8 cellular contexts compared by ENCODE assay signal in the genomic region with DNA sequence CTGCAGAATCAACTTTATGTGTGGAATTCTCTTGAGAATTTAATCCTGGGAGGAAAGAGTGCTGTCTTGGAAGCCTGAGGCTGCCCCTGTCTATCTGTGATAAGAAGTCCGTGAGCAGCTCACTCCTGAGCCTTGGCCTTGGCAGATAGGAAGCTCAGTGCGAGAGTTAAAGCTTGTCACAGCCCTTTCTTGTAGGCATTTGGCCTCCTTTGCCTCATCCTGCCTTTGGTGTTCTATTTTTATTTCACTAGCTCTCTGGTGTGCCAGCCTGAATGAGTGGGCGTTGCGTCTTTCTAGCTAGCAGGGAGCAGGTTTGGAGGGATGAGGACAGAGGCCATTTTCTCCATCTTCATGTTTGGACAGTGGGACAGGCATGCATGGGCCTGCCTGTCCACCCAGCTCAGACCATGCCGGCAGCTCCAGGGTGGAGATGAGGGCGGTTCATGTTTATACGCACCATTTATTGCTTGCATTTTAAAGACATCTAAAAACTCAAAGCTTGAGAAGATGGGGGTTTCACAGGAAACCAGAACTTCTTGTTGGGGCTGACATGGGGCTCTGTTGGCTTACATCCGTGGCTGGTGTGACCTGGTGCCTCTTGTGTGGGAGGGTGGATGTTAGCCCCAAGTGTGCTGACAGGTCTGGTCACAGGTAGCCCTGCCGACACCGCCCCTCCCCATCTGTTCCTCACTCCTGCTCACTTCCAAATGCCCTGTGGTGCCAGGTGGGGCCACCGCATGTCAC. TPM values are rescaled to one million over a fixed set of nuclear protein-coding genes. Genes with fewer than 3 reads are reported as not detected.
DNase-seq lines count a peak whose midpoint lies in the region; ATAC-seq and TF ChIP-seq lines count a peak whose summit lies in the region.

No MANE protein-coding gene starts in this region.

- H4K91ac ChIP-seq in IMR-90 (ENCODE audit: insufficient read depth, low read depth, low read length) = peak overlapping the region; percentile 82

- peak overlapping the region; percentile 94 for H3K4ac ChIP-seq in IMR-90 (ENCODE audit: low read depth, low read length)

- DNase-seq in IMR-90 = no peak
- peak; percentile 28 for DNase-seq in activated T-helper 9 cell treated with anti-CD3 and anti-CD28 coated beads, Interleukin-2, amount 50 U/mL, for 16 hours (ENCODE audit: low read depth)
- peak; percentile 47 for DNase-seq in left cardiac atrium
- DNase-seq in stimulated activated CD4-positive, alpha-beta T cell treated with anti-CD3 and anti-CD28 coated beads, Interleukin-1b, Interleukin-23, amount 100 ng/mL, for 48 hours = peak; percentile 37
- no peak for DNase-seq in Karpas-422
- no peak for DNase-seq in MM.1S

- H3K27ac ChIP-seq in 22Rv1 (peak overlapping the region; percentile 95), IMR-90 (ENCODE audit: insufficient read depth, low read length) (peak overlapping the region; percentile 12; the same call in 1 of the 2 replicates), Karpas-422 (ENCODE audit: low read length) (no peak overlapping the region), MM.1S (ENCODE audit: low read length) (no peak overlapping the region)

- TF ChIP-seq CTCF in 22Rv1 (IDR thresholded peaks at IDR 0.05) (no peak), IMR-90 (conservative IDR thresholded peaks at IDR 0.05; ENCODE audit: low read depth, low read length) (no peak), MM.1S (IDR thresholded peaks at IDR 0.05; ENCODE audit: low read length) (no peak)

- peak overlapping the region; percentile 56 for H3K14ac ChIP-seq in IMR-90 (replicated peaks; ENCODE audit: low read depth, low read length)

- CTCF ChIA-PET in IMR-90 (lab: Yijun Ruan, JAX) = interaction anchor here (1.2 kb wide), 1 partner anchor 11 kb away, joined by 3 read pairs; no protein-coding TSS in a partner anchor

- peak overlapping the region; percentile 91 for H2AK5ac ChIP-seq in IMR-90 (ENCODE audit: low read depth, low read length)

- in situ Hi-C loops in IMR-90 (cut with MboI; ENCODE audit: low sequenced_read_pairs) = no loop called here

- H3K27me3 ChIP-seq in IMR-90 (ENCODE audit: control insufficient read depth, insufficient read depth, low read length) (no peaks in the 10 kb centered on the region), Karpas-422 (ENCODE audit: low read length) (no peaks in the 10 kb centered on the region), MM.1S (replicated peaks; ENCODE audit: insufficient read depth, low read length) (no peaks in the 10 kb centered on the region)

- no peak overlapping the region for H3K4me2 ChIP-seq in IMR-90 (ENCODE audit: low read depth, low read length)
- no peak overlapping the region for H3K4me2 ChIP-seq in Karpas-422 (ENCODE audit: low read depth, low read length, poor library complexity, severe bottlenecking)
- H3K4me2 ChIP-seq in MM.1S (ENCODE audit: low read depth, low read length) = no peak overlapping the region

- H4K8ac ChIP-seq in IMR-90 (ENCODE audit: low read depth in 2 of 2, low read length in 2 of 2) = peak overlapping the region; percentile 78

- peak overlapping the region; percentile 22 for H3K18ac ChIP-seq in IMR-90 (ENCODE audit: low read depth, low read length)

- POLR2A ChIA-PET in IMR-90 (lab: Charles Lee; ENCODE audit: unreplicated experiment) = no interaction called here

- H2AK9ac ChIP-seq in IMR-90 (replicated peaks; ENCODE audit: low read depth, low read length, poor library complexity) = peak overlapping the region; percentile 88

- TF ChIP-seq POLR2A in IMR-90 (IDR thresholded peaks at IDR 0.05; ENCODE audit: low read depth, low read length) = no peak

- H4K20me1 ChIP-seq in IMR-90 (ENCODE audit: insufficient read depth, low read length) (0 out of 2 replicates have a peak, but pooled peaks cover 3% of the 10 kb centered on the region), Karpas-422 (ENCODE audit: insufficient read depth, low read depth, low read length) (no peaks in the 10 kb centered on the region), MM.1S (ENCODE audit: insufficient read depth, low read length) (no peaks in the 10 kb centered on the region)

- H3K9ac ChIP-seq in IMR-90 (ENCODE audit: low read depth, low read length) = no peak overlapping the region
- no peak overlapping the region for H3K9ac ChIP-seq in Karpas-422 (ENCODE audit: low read length)
- no peak overlapping the region for H3K9ac ChIP-seq in MM.1S (ENCODE audit: low read length)

- no peak overlapping the region for H3K4me3 ChIP-seq in IMR-90 (ENCODE audit: insufficient read depth, low read depth, low read length)
- no peak overlapping the region for H3K4me3 ChIP-seq in Karpas-422 (ENCODE audit: low read length)
- H3K4me3 ChIP-seq in MM.1S (ENCODE audit: low read length) = no peak overlapping the region

- H3K79me1 ChIP-seq in IMR-90 (ENCODE audit: low read depth in 1 of 2, low read length in 2 of 2) = peaks cover 25 to 69% of the 10 kb centered on the region in 2 experiments

- H2AFZ ChIP-seq in IMR-90 (replicated peaks; ENCODE audit: low read length, poor library complexity) (peak overlapping the region; percentile 60), Karpas-422 (ENCODE audit: low read length) (no peak overlapping the region), MM.1S (ENCODE audit: low read length) (no peak overlapping the region)

- peak overlapping the region; percentile 5; the same call in 1 of the 2 replicates for H3K56ac ChIP-seq in IMR-90 (ENCODE audit: extremely low read depth, insufficient read depth, low read length)

- peak overlapping the region; percentile 46 for H3K23ac ChIP-seq in IMR-90 (ENCODE audit: low read depth, low read length)

- H3K36me3 ChIP-seq in IMR-90 (ENCODE audit: control insufficient read depth, insufficient read depth, low read length) = no peaks in the 10 kb centered on the region
- no peaks in the 10 kb centered on the region for H3K36me3 ChIP-seq in Karpas-422 (ENCODE audit: insufficient read depth, low read length)
- H3K36me3 ChIP-seq in MM.1S (replicated peaks; ENCODE audit: insufficient read depth, low read length) = no peaks in the 10 kb centered on the region

- intact Hi-C loops in IMR-90 (cut with micrococcal nuclease) (no loop called here), left cardiac atrium (cut with DNase I) (no loop called here)

- ATAC-seq in IMR-90 (ENCODE audit: low read depth) (no peak), left cardiac atrium (peak; percentile 5 to 47), GM19324 (IDR thresholded peaks at IDR 0.05; ENCODE audit: low FRiP score, unreplicated experiment) (no peak)

- H2BK120ac ChIP-seq in IMR-90 (ENCODE audit: low read depth, low read length) = peak overlapping the region; percentile 91

- H3K9me2 ChIP-seq in Karpas-422 (replicated peaks; ENCODE audit: insufficient read depth, low read length) = no peaks in the 10 kb centered on the region
- no peaks in the 10 kb centered on the region for H3K9me2 ChIP-seq in MM.1S (replicated peaks; ENCODE audit: insufficient read depth, low read length)

- H2BK5ac ChIP-seq in IMR-90 (ENCODE audit: low read depth, low read length, poor library complexity, severe bottlenecking) = peak overlapping the region; percentile 80

- peak overlapping the region; percentile 31 for H4K5ac ChIP-seq in IMR-90 (ENCODE audit: low read depth, low read length)

- peaks cover 16% of the 10 kb centered on the region for H3F3A ChIP-seq in MM.1S (ENCODE audit: insufficient read depth, low read length)

- TF ChIP-seq RAD21 in IMR-90 (IDR thresholded peaks at IDR 0.05; ENCODE audit: low read length) = no peak

- peak overlapping the region; percentile 90 for H2BK20ac ChIP-seq in IMR-90 (ENCODE audit: low read depth, low read length)

- dilution Hi-C loops in IMR-90 (cut with HindIII; ENCODE audit: low sequenced_read_pairs, unreplicated experiment) = no loop called here

- peaks cover 44% of the 10 kb centered on the region for H3K4me1 ChIP-seq in IMR-90 (ENCODE audit: control insufficient read depth, insufficient read depth, low read length)
- H3K4me1 ChIP-seq in Karpas-422 (ENCODE audit: low read length) = peaks cover 6% of the 10 kb centered on the region; the same call in 1 of the 2 replicates
- peaks cover 24% of the 10 kb centered on the region for H3K4me1 ChIP-seq in MM.1S (ENCODE audit: low read length)

- BruUV-seq in IMR-90 (replicated peaks; lab: Mats Ljungman, UMichigan) = no TSS peak

- WGBS in IMR-90 (ENCODE audit: extremely low coverage in 2 of 2, insufficient read length in 1 of 2), 2 experiments = 93% methylated on average over 4 of the region's 11 CpGs; no CpG with 5 or more reads in 1 of the 2 experiments

- H2BK15ac ChIP-seq in IMR-90 (ENCODE audit: low read depth, low read length) = peak overlapping the region; percentile 94

- peaks cover 55% of the 10 kb centered on the region for H3K9me1 ChIP-seq in IMR-90 (ENCODE audit: insufficient read depth, low read length)

- H3K9me3 ChIP-seq in IMR-90 (ENCODE audit: control insufficient read depth, insufficient read depth, low read length) (no peaks in the 10 kb centered on the region), Karpas-422 (ENCODE audit: low read length) (no peaks in the 10 kb centered on the region), MM.1S (replicated peaks; ENCODE audit: insufficient read depth, low read length) (no peaks in the 10 kb centered on the region)

- H3K79me2 ChIP-seq in Karpas-422 (ENCODE audit: low read length) (no peaks in the 10 kb centered on the region), MM.1S (ENCODE audit: low read length) (no peaks in the 10 kb centered on the region)

TF ChIP-seq in IMR-90, 13 proteins besides CTCF, POLR2A, EP300 and RAD21 (continues in another document):
- TF ChIP-seq CHD1 (IDR thresholded peaks at IDR 0.05; ENCODE audit: low read depth, low read length) = no peak
- TF ChIP-seq MXI1 (IDR thresholded peaks at IDR 0.05; ENCODE audit: borderline replicate concordance, low read depth, low read length) = no peak
- TF ChIP-seq CEBPB (IDR thresholded peaks at IDR 0.05; ENCODE audit: low read depth, low read length) = no peak

RNA-seq across cellular contexts. Expression of gene IRAK2, which starts 29.8 kb away (rescaled TPM):
- 8.1 and 8.6 TPM in 2 replicates for total RNA-seq in IMR-90 (2012; rRNA removed)
- 6.9 and 7.8 TPM in 2 replicates for polyA plus RNA-seq in IMR-90 (2012; rRNA removed)
- 5.1 and 6.1 TPM in 2 replicates for polyA plus RNA-seq in IMR-90 (2012; cell fraction: cytosol; rRNA removed)
- polyA plus RNA-seq in IMR-90 (2012; cell fraction: nucleus; rRNA removed; ENCODE audit: low replicate concordance) = 4.2 and 6.2 TPM in 2 replicates
- total RNA-seq in left cardiac atrium = 1 to 10 TPM; 1.7 to 1.8 TPM
- 0.04 TPM in 1 of 2 replicates, not detected in the other for total RNA-seq in Karpas-422 (2014; rRNA removed; shearing (Covaris generic); ENCODE audit: low replicate concordance)

RNA-seq across cellular contexts. Expression of gene VHL, which starts 52.9 kb away (rescaled TPM):
- total RNA-seq in IMR-90 (2012; rRNA removed) (11.8 and 19.2 TPM in 2 replicates), left cardiac atrium (10 to 100 TPM; 15.3 to 16.3 TPM)
- polyA plus RNA-seq in IMR-90 (2012; rRNA removed) = 8.9 and 11.7 TPM in 2 replicates
- 4.9 and 7.9 TPM in 2 replicates for polyA plus RNA-seq in IMR-90 (2012; cell fraction: cytosol; rRNA removed)
- 6.8 and 15.4 TPM in 2 replicates for polyA plus RNA-seq in IMR-90 (2012; cell fraction: nucleus; rRNA removed; ENCODE audit: low replicate concordance)
- 77.7 and 81.9 TPM in 2 replicates for total RNA-seq in Karpas-422 (2014; rRNA removed; shearing (Covaris generic); ENCODE audit: low replicate concordance)

RNA-seq across cellular contexts. Expression of gene TATDN2, which starts 53.8 kb away (rescaled TPM):
- 7.8 and 9.0 TPM in 2 replicates for total RNA-seq in IMR-90 (2012; rRNA removed)
- 15.0 and 18.8 TPM in 2 replicates for polyA plus RNA-seq in IMR-90 (2012; rRNA removed)
- 9.1 and 10.1 TPM in 2 replicates for polyA plus RNA-seq in IMR-90 (2012; cell fraction: cytosol; rRNA removed)
- 11.1 and 22.6 TPM in 2 replicates for polyA plus RNA-seq in IMR-90 (2012; cell fraction: nucleus; rRNA removed; ENCODE audit: low replicate concordance)
- total RNA-seq in left cardiac atrium = 10 to 100 TPM; 17.9 to 27.0 TPM
- 17.6 and 20.8 TPM in 2 replicates for total RNA-seq in Karpas-422 (2014; rRNA removed; shearing (Covaris generic); ENCODE audit: low replicate concordance)

Comparison
In these comparisons a context has a peak if more than half of its experiments do, and no peak if none do; other contexts are left out.
1. H3K27ac ChIP-seq: peak in 22Rv1 (single experiment) and IMR-90 (single experiment); none in Karpas-422 (single experiment) and MM.1S (single experiment).
2. ATAC-seq: peak in left cardiac atrium (2 of 2); none in IMR-90 (single experiment) and GM19324 (single experiment).
3. DNase-seq: peak in activated T-helper 9 cell treated with anti-CD3 and anti-CD28 coated beads, Interleukin-2, amount 50 U/mL, for 16 hours (single experiment), left cardiac atrium (single experiment) and stimulated activated CD4-positive, alpha-beta T cell treated with anti-CD3 and anti-CD28 coated beads, Interleukin-1b, Interleukin-23, amount 100 ng/mL, for 48 hours (single experiment); none in IMR-90 (single experiment), Karpas-422 (single experiment) and MM.1S (single experiment).